ENCODE assay signal across 9 cellular contexts in genomic region chr1:180156631-180157091, GRCh38. TPM values are rescaled to one million over a fixed set of nuclear protein-coding genes. Genes with fewer than 3 reads are reported as not detected.
A peak's percentile ranks its signal among the peaks of the same experiment; 100 is the strongest.
DNase-seq lines count a peak whose midpoint lies in the region; ATAC-seq and TF ChIP-seq lines count a peak whose summit lies in the region.
"Had no signal": no experiment of that assay in that cellular context is flagged by ENCODE, and none has a peak within 500 bp of the region (broad histone marks: within the 10 kb centered on the region; RNA-seq: fewer than 3 reads in every experiment).

No MANE protein-coding gene starts in this region.

- POLR2A ChIA-PET in GM10248 (lab: Yijun Ruan, JAX): no interaction called here

- H3K9ac ChIP-seq in BLaER1: no peak overlapping the region
- peak overlapping the region; percentile 89 for H3K9ac ChIP-seq in mucosa of stomach (ENCODE audit: low read length)

- peak overlapping the region; percentile 98 for H3K4me2 ChIP-seq in BLaER1

- H3K27ac Mint-ChIP-seq in brain: peak overlapping the region in 1 of 5 experiments; percentile 75
- H3K27ac Mint-ChIP-seq: activated CD8-positive, alpha-beta T cell treated with anti-CD3 and anti-CD28 coated beads, Interleukin-2, amount 10 ng/mL, durations not matched to agents 7 days and 5 days had no signal

- CTCF ChIA-PET in GM10248 (lab: Yijun Ruan, JAX): interaction anchor here (0.7 to 7.9 kb wide), 3 partner anchors 8 to 24 kb away, joined by 3 to 47 read pairs (median 3); no protein-coding TSS in a partner anchor

- no peak for ATAC-seq in GM18873 (IDR thresholded peaks at IDR 0.05; ENCODE audit: low FRiP score, unreplicated experiment)
- ATAC-seq: activated CD8-positive, alpha-beta T cell treated with anti-CD3 and anti-CD28 coated beads, Interleukin-2, amount 10 ng/mL, durations not matched to agents 7 days and 5 days had no signal

- peaks cover 6% of the 10 kb centered on the region for H3K36me3 Mint-ChIP-seq in brain

- no peaks in the 10 kb centered on the region for H3K27me3 ChIP-seq in BLaER1
- H3K27me3 ChIP-seq in mucosa of stomach (ENCODE audit: control insufficient read depth, insufficient read depth, low read length): no peaks in the 10 kb centered on the region

- H3K4me3 Mint-ChIP-seq in brain: peak overlapping the region; percentile 89 to 97 (median 91)
- H3K4me3 Mint-ChIP-seq: activated CD8-positive, alpha-beta T cell treated with anti-CD3 and anti-CD28 coated beads, Interleukin-2, amount 10 ng/mL, durations not matched to agents 7 days and 5 days had no signal

- DNase-seq in HT1080 (ENCODE audit: low read depth) (peak; percentile 56), GM10248 (ENCODE audit: extremely low spot score) (no peak), NCI-H1436 treated with DMSO at 0.1 percent for 48 hours (lab: John Stamatoyannopoulos, UW) (no peak), NCI-H146 treated with DMSO at 0.1 percent for 48 hours (lab: John Stamatoyannopoulos, UW; ENCODE audit: unreplicated experiment) (no peak)
- DNase-seq: activated CD8-positive, alpha-beta T cell treated with anti-CD3 and anti-CD28 coated beads, Interleukin-2, amount 10 ng/mL, durations not matched to agents 7 days and 5 days had no signal

- H3K27me3 Mint-ChIP-seq in brain: peaks cover 17% of the 10 kb centered on the region

- H3K36me3 ChIP-seq in BLaER1: peaks cover 13% of the 10 kb centered on the region; the same call in 1 of the 2 replicates
- no peaks in the 10 kb centered on the region for H3K36me3 ChIP-seq in mucosa of stomach (ENCODE audit: control insufficient read depth, insufficient read depth, low read length)

- peaks cover 0 to 2% (median 0%) of the 10 kb centered on the region in 5 experiments for H3K9me3 Mint-ChIP-seq in brain

- no peak overlapping the region for H3K27ac ChIP-seq in BLaER1

- TF ChIP-seq CTCF in brain (conservative IDR thresholded peaks at IDR 0.05) (no peak), GM10248 (IDR thresholded peaks at IDR 0.05; ENCODE audit: control extremely low read depth, extremely low read depth, low read depth, missing control alignments) (no peak)

- H3K4me3 ChIP-seq in BLaER1: 0 out of 2 replicates have a peak overlapping the region, but pooled peaks have one; percentile 83
- peak overlapping the region; percentile 85 for H3K4me3 ChIP-seq in mucosa of stomach (ENCODE audit: low read length)

- H4K20me1 ChIP-seq in BLaER1: peaks cover 44% of the 10 kb centered on the region

- peaks cover 35% of the 10 kb centered on the region for H3K4me1 ChIP-seq in BLaER1
- peaks cover 56% of the 10 kb centered on the region for H3K4me1 ChIP-seq in mucosa of stomach (ENCODE audit: control insufficient read depth, insufficient read depth, low read length)

- no peaks in the 10 kb centered on the region for H3K9me3 ChIP-seq in BLaER1
- H3K9me3 ChIP-seq in mucosa of stomach (ENCODE audit: control insufficient read depth, low read length): no peaks in the 10 kb centered on the region

- peaks cover 40% of the 10 kb centered on the region for H3K4me1 Mint-ChIP-seq in brain

RNA-seq across cellular contexts. Expression of gene QSOX1, which starts 2.0 kb away (rescaled TPM):
- 191 and 201 TPM in 2 replicates for total RNA-seq in HT1080 (2014; rRNA removed; shearing (Covaris generic))
- polyA plus RNA-seq in HT1080 (2015; cell fraction: cytosol; rRNA removed): 260 and 263 TPM in 2 replicates
- polyA plus RNA-seq in HT1080 (2015; cell fraction: nucleus; rRNA removed): 770 and 857 TPM in 2 replicates
- 58.6 TPM for polyA plus RNA-seq in brain (ENCODE audit: insufficient read depth, low read depth, low replicate concordance)
